In the genomic region with DNA sequence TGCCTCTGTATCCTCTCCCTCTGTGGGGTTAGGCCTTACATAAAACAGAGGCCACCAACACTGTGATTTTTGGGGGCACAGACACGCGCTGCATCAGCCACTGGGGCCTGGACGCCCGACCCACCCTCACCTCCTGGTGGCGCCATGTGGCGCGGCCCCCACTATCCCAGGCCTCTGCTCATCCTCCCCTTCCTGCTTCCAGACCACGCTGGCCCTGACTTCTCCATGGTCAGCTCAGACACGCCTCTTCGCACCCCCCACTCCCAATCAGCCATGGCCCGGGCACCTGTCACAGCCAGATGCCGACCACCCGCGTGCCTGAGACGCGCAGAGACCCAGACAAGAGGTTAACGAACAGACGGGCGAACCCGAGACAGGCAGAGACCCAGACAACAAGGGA, we compare ENCODE assay signal across 24 cellular contexts.
DNase-seq lines count a peak whose midpoint lies in the region; ATAC-seq and TF ChIP-seq lines count a peak whose summit lies in the region.
"Had no signal": no experiment of that assay in that cellular context is flagged by ENCODE, and none has a peak within 500 bp of the region (broad histone marks: within the 10 kb centered on the region; RNA-seq: fewer than 3 reads in every experiment).

No MANE protein-coding gene starts in this region.

- DNase-seq in A673 (ENCODE audit: low spot score), result no peak
- no peak for DNase-seq in Caco-2
- no peak for DNase-seq in neural crest cell (ENCODE audit: low read depth, low spot score)
- DNase-seq in stimulated activated naive CD4-positive, alpha-beta T cell (lab: John Stamatoyannopoulos, UW), result no peak
- DNase-seq: activated CD4-positive, alpha-beta T cell treated with anti-CD3 and anti-CD28 coated beads for 4 hours; activated CD8-positive, alpha-beta memory T cell treated with anti-CD3 and anti-CD28 coated beads for 24 hours; activated T-cell treated with anti-CD3 and anti-CD28 coated beads, Interleukin-2, amount 50 U/mL, for 4 hours; adrenal gland; DMS53; effector memory CD4-positive, alpha-beta T cell; GDM1; hippocampal formation; midbrain; MV-4-11; NCI-H510A treated with DMSO at 0.1 percent for 48 hours; right lobe of liver had no signal

- no peak overlapping the region for H3K27ac ChIP-seq in A673 (ENCODE audit: low read depth, low read length, poor library complexity, severe bottlenecking)
- H3K27ac ChIP-seq: adrenal gland, esophagus muscularis mucosa, right lobe of liver, SJSA1 had no signal

- CTCF ChIA-PET in A673 (lab: Charles Lee), result interaction anchor here (0.5 kb wide), 1 partner anchor 414 kb away, joined by 7 read pairs; no protein-coding TSS in a partner anchor
- CTCF ChIA-PET in Caco-2 (lab: Charles Lee), result no interaction called here

- H3K9me3 ChIP-seq in A673 (ENCODE audit: low read depth, low read length, poor library complexity, severe bottlenecking) (no peaks in the 10 kb centered on the region), Caco-2 (no peaks in the 10 kb centered on the region)
- H3K9me3 ChIP-seq: adrenal gland, esophagus muscularis mucosa, right lobe of liver, SJSA1 had no signal

- intact Hi-C loops in A673 (cut with micrococcal nuclease; ENCODE audit: unreplicated experiment), result no loop called here
- intact Hi-C loops in Caco-2 (cut with micrococcal nuclease; ENCODE audit: unreplicated experiment), result no loop called here
- intact Hi-C loops in dendritic cell treated with granulocyte-macrophage colony-stimulating factor and Interleukin-4, amounts not matched to agents 40 ng/mL and 50 ng/mL, for 4 days (cut with micrococcal nuclease), result no loop called here

- H3K27me3 Mint-ChIP-seq in Caco-2 (ENCODE audit: insufficient read depth, unreplicated experiment) (no peaks in the 10 kb centered on the region), neural crest cell (ENCODE audit: low read depth) (no peaks in the 10 kb centered on the region)
- H3K27me3 Mint-ChIP-seq in dendritic cell treated with granulocyte-macrophage colony-stimulating factor and Interleukin-4, amounts not matched to agents 40 ng/mL and 50 ng/mL, for 4 days, result no peaks in the 10 kb centered on the region

- H3K36me3 Mint-ChIP-seq in Caco-2 (ENCODE audit: insufficient read depth, unreplicated experiment) (peaks cover 42% of the 10 kb centered on the region), neural crest cell (ENCODE audit: low read depth) (peaks cover 16% of the 10 kb centered on the region)
- peaks cover 85% of the 10 kb centered on the region for H3K36me3 Mint-ChIP-seq in dendritic cell treated with granulocyte-macrophage colony-stimulating factor and Interleukin-4, amounts not matched to agents 40 ng/mL and 50 ng/mL, for 4 days (ENCODE audit: low read depth)

- H3K36me3 ChIP-seq in A673 (ENCODE audit: insufficient read depth, low read length, poor library complexity, severe bottlenecking), result no peaks in the 10 kb centered on the region
- H3K36me3 ChIP-seq in Caco-2 (ENCODE audit: control insufficient read depth, insufficient read depth, low read length), result no peaks in the 10 kb centered on the region
- H3K36me3 ChIP-seq: adrenal gland, right lobe of liver, SJSA1 had no signal

- H3K27ac Mint-ChIP-seq in Caco-2 (ENCODE audit: unreplicated experiment), result peak overlapping the region; percentile 21
- H3K27ac Mint-ChIP-seq in dendritic cell treated with granulocyte-macrophage colony-stimulating factor and Interleukin-4, amounts not matched to agents 40 ng/mL and 50 ng/mL, for 4 days, result peak overlapping the region; percentile 8
- H3K27ac Mint-ChIP-seq in neural crest cell (ENCODE audit: unreplicated experiment), result peak overlapping the region; percentile 88

- H3K4me3 ChIP-seq in A673 (ENCODE audit: low read depth, low read length, poor library complexity, severe bottlenecking) (no peak overlapping the region), Caco-2 (ENCODE audit: low read depth, low read length) (no peak overlapping the region)
- H3K4me3 ChIP-seq: adrenal gland, esophagus muscularis mucosa, right lobe of liver, SJSA1 had no signal

- POLR2A ChIA-PET in A673 (lab: Charles Lee; ENCODE audit: low non-redundant PET) (no interaction called here), Caco-2 (lab: Charles Lee) (no interaction called here)

- H3K4me1 ChIP-seq in A673 (ENCODE audit: insufficient read depth, low read length, poor library complexity, severe bottlenecking), result no peaks in the 10 kb centered on the region
- H3K4me1 ChIP-seq in Caco-2, result no peaks in the 10 kb centered on the region
- H3K4me1 ChIP-seq: esophagus muscularis mucosa, SJSA1 had no signal

- H3K4me3 Mint-ChIP-seq in Caco-2 (ENCODE audit: unreplicated experiment) (no peak overlapping the region), neural crest cell (no peak overlapping the region)
- H3K4me3 Mint-ChIP-seq in dendritic cell treated with granulocyte-macrophage colony-stimulating factor and Interleukin-4, amounts not matched to agents 40 ng/mL and 50 ng/mL, for 4 days, result no peak overlapping the region
- H3K4me3 Mint-ChIP-seq: activated T-cell treated with anti-CD3 and anti-CD28 coated beads, Interleukin-2, amount 50 U/mL, for 4 hours; brain; nephron had no signal

- no peak for ATAC-seq in GM21390 (IDR thresholded peaks at IDR 0.05; ENCODE audit: unreplicated experiment)
- no peak for ATAC-seq in HG02588 (IDR thresholded peaks at IDR 0.05; ENCODE audit: unreplicated experiment)
- ATAC-seq: activated T-cell treated with anti-CD3 and anti-CD28 coated beads, Interleukin-2, amount 50 U/mL, for 4 hours; Panc1; right lobe of liver had no signal

- peaks cover 10% of the 10 kb centered on the region for H3K9me3 Mint-ChIP-seq in Caco-2 (ENCODE audit: unreplicated experiment)
- H3K9me3 Mint-ChIP-seq in dendritic cell treated with granulocyte-macrophage colony-stimulating factor and Interleukin-4, amounts not matched to agents 40 ng/mL and 50 ng/mL, for 4 days, result no peaks in the 10 kb centered on the region
- H3K9me3 Mint-ChIP-seq in neural crest cell, result peaks cover 3% of the 10 kb centered on the region
- H3K9me3 Mint-ChIP-seq: activated T-cell treated with anti-CD3 and anti-CD28 coated beads, Interleukin-2, amount 50 U/mL, for 4 hours had no signal

- H3K27me3 ChIP-seq in A673 (replicated peaks; ENCODE audit: insufficient read depth, low read depth, low read length, poor library complexity) (no peaks in the 10 kb centered on the region), Caco-2 (replicated peaks; ENCODE audit: control insufficient read depth, insufficient read depth, low read length) (no peaks in the 10 kb centered on the region)
- H3K27me3 ChIP-seq: adrenal gland, esophagus muscularis mucosa, right lobe of liver, SJSA1 had no signal

- BruUV-seq in A673 (replicated peaks; lab: Mats Ljungman, UMichigan) (no TSS peak), Caco-2 (replicated peaks; lab: Mats Ljungman, UMichigan) (no TSS peak)

- H3K4me1 Mint-ChIP-seq in Caco-2 (ENCODE audit: low read depth, unreplicated experiment), result no peaks in the 10 kb centered on the region
- H3K4me1 Mint-ChIP-seq in dendritic cell treated with granulocyte-macrophage colony-stimulating factor and Interleukin-4, amounts not matched to agents 40 ng/mL and 50 ng/mL, for 4 days (ENCODE audit: low read depth), result peaks cover 35% of the 10 kb centered on the region
- H3K4me1 Mint-ChIP-seq in neural crest cell, result no peaks in the 10 kb centered on the region
- H3K4me1 Mint-ChIP-seq: brain had no signal

- TF ChIP-seq CTCF in A673 (conservative IDR thresholded peaks at IDR 0.05; ENCODE audit: low read depth, low read length) (0 out of 2 replicates have a peak, but pooled peaks have one; percentile 19), Caco-2 (IDR thresholded peaks at IDR 0.05; ENCODE audit: insufficient read depth in 1 of 2, low read depth in 1 of 2, low read length in 1 of 2, severe bottlenecking in 1 of 2, unreplicated experiment in 1 of 2) (no peak), neural crest cell (conservative IDR thresholded peaks at IDR 0.05) (no peak)

Comparison
In these comparisons a context has a peak if more than half of its experiments do, and no peak if none do; other contexts are left out.
1. H3K27ac Mint-ChIP-seq: peak in every context shown above with its lines; median percentile 88 in neural crest cell; 21 in Caco-2; 8 in dendritic cell treated with granulocyte-macrophage colony-stimulating factor and Interleukin-4, amounts not matched to agents 40 ng/mL and 50 ng/mL, for 4 days.